8 cellular contexts compared by ENCODE assay signal in genomic region chr12:6470375-6471163, GRCh38. TPM values are rescaled to one million over a fixed set of nuclear protein-coding genes. Genes with fewer than 3 reads are reported as not detected.
A peak's percentile ranks its signal among the peaks of the same experiment; 100 is the strongest.
DNase-seq lines count a peak whose midpoint lies in the region; ATAC-seq and TF ChIP-seq lines count a peak whose summit lies in the region.

A gene with protein sequence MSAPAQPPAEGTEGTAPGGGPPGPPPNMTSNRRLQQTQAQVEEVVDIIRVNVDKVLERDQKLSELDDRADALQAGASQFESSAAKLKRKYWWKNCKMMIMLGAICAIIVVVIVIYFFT (minus strand): TSS chr12:6470677. CDS start chr12:6470531, 146 bp downstream.

- DNase-seq in NCI-H774 (lab: John Stamatoyannopoulos, UW) (peak; percentile 99), dermis blood vessel endothelial cell (peak; percentile 97)
- peak; percentile 97 for DNase-seq in activated CD4-positive, alpha-beta T cell treated with anti-CD3 and anti-CD28 coated beads, Interleukin-2, amount 50 U/mL, for 4 hours
- peak; percentile 99 for DNase-seq in stimulated activated CD4-positive, alpha-beta T cell treated with anti-CD3 and anti-CD28 coated beads, Interleukin-4, amount 100 ng/mL, for 24 hours

- H3K9me3 ChIP-seq in liver (ENCODE audit: control insufficient read depth in 4 of 4, low read length in 3 of 4) = no peaks in the 10 kb centered on the region

- WGBS in liver = under 1% methylated on average over 69 of the region's 69 CpGs

- H3K27ac ChIP-seq in C4-2B = peak within 1 kb of the TSS; percentile 72
- H3K27ac ChIP-seq in liver (ENCODE audit: low read depth in 1 of 2, low read length in 2 of 2) = peak within 1 kb of the TSS; percentile 86 to 90

- TF ChIP-seq RAD21 in liver (IDR thresholded peaks at IDR 0.05) = no peak

- H3K4me1 ChIP-seq in liver (ENCODE audit: control insufficient read depth in 4 of 4, insufficient read depth in 4 of 4, low read length in 3 of 4) = peaks cover 10 to 32% (median 20%) of the 10 kb centered on the region in 4 donors

- H3K9ac ChIP-seq in liver (ENCODE audit: low read depth in 1 of 2, low read length in 2 of 2) = peak within 1 kb of the TSS; percentile 30 to 82

- H3K4me3 ChIP-seq in liver (ENCODE audit: low read depth in 1 of 3, low read length in 3 of 3) = peak within 1 kb of the TSS; percentile 77 to 90 (median 78)

- peak; percentile 91 for ATAC-seq in GM19395 (IDR thresholded peaks at IDR 0.05; ENCODE audit: unreplicated experiment)
- ATAC-seq in HG03565 (IDR thresholded peaks at IDR 0.05; ENCODE audit: unreplicated experiment) = peak; percentile 64

- H3K36me3 ChIP-seq in liver (ENCODE audit: control insufficient read depth in 4 of 4, insufficient read depth in 3 of 4, low read depth in 1 of 4, low read length in 3 of 4) = peaks cover 0 to 2% (median 0%) of the 10 kb centered on the region in 4 donors

- H3K27me3 ChIP-seq in liver (ENCODE audit: control insufficient read depth in 4 of 4, insufficient read depth in 4 of 4, low read length in 3 of 4) = no peaks in the 10 kb centered on the region

- TF ChIP-seq CTCF in C4-2B (conservative IDR thresholded peaks at IDR 0.05) (no peak), liver (IDR thresholded peaks at IDR 0.05; ENCODE audit: low read depth, low read length, missing input control) (peak; percentile 21)

TF ChIP-seq in liver, 16 proteins besides CTCF, POLR2A, EP300 and RAD21:
- TF ChIP-seq GABPA (IDR thresholded peaks at IDR 0.05 in 1 of 2, conservative IDR thresholded peaks at IDR 0.05 in 1 of 2) (peak in 1 of 2 donors; percentile 79), EGR1 (IDR thresholded peaks at IDR 0.05; ENCODE audit: low read depth in 2 of 2) (peak in 1 of 2 donors; percentile 45), HNF4G (IDR thresholded peaks at IDR 0.05) (no peak), JUND (IDR thresholded peaks at IDR 0.05) (peak in 1 of 2 donors; percentile 13), TAF1 (conservative IDR thresholded peaks at IDR 0.05) (peak; percentile 95), FOXA1 (IDR thresholded peaks at IDR 0.05) (peak; percentile 55), NR2F2 (IDR thresholded peaks at IDR 0.05) (no peak), RXRA (IDR thresholded peaks at IDR 0.05) (peak; percentile 49 to 64), YY1 (IDR thresholded peaks at IDR 0.05) (peak; percentile 90), HNF4A (conservative IDR thresholded peaks at IDR 0.05) (peak; percentile 33 to 41), SP1 (IDR thresholded peaks at IDR 0.05) (peak; percentile 96), FOXA2 (IDR thresholded peaks at IDR 0.05) (peak; percentile 21), MAX (IDR thresholded peaks at IDR 0.05) (peak; percentile 48), ATF3 (IDR thresholded peaks at IDR 0.05) (peak; percentile 56), ZBTB33 (IDR thresholded peaks at IDR 0.05) (no peak)
- TF ChIP-seq, protein P1, sequence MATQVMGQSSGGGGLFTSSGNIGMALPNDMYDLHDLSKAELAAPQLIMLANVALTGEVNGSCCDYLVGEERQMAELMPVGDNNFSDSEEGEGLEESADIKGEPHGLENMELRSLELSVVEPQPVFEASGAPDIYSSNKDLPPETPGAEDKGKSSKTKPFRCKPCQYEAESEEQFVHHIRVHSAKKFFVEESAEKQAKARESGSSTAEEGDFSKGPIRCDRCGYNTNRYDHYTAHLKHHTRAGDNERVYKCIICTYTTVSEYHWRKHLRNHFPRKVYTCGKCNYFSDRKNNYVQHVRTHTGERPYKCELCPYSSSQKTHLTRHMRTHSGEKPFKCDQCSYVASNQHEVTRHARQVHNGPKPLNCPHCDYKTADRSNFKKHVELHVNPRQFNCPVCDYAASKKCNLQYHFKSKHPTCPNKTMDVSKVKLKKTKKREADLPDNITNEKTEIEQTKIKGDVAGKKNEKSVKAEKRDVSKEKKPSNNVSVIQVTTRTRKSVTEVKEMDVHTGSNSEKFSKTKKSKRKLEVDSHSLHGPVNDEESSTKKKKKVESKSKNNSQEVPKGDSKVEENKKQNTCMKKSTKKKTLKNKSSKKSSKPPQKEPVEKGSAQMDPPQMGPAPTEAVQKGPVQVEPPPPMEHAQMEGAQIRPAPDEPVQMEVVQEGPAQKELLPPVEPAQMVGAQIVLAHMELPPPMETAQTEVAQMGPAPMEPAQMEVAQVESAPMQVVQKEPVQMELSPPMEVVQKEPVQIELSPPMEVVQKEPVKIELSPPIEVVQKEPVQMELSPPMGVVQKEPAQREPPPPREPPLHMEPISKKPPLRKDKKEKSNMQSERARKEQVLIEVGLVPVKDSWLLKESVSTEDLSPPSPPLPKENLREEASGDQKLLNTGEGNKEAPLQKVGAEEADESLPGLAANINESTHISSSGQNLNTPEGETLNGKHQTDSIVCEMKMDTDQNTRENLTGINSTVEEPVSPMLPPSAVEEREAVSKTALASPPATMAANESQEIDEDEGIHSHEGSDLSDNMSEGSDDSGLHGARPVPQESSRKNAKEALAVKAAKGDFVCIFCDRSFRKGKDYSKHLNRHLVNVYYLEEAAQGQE (IDR thresholded peaks at IDR 0.05) = peak; percentile 94

RNA-seq across cellular contexts. Expression of the gene that starts here (rescaled TPM):
- total RNA-seq in dermis blood vessel endothelial cell (0.51 and 4.1 TPM in 2 replicates), liver (1 to 10 TPM; 5.8 to 6.4 TPM)
- polyA plus RNA-seq in liver = 1 to 10 TPM; 2.4 to 4.2 TPM

Comparison
In these comparisons a context has a peak if more than half of its experiments do, and no peak if none do; other contexts are left out.
1. Peak in every context shown above with its lines: DNase-seq, ATAC-seq, H3K4me3 ChIP-seq and H3K27ac ChIP-seq.